Comparison of ENCODE assay signal across 8 cellular contexts in genomic region chr18:46250084-46250811, GRCh38.
A peak's percentile ranks its signal among the peaks of the same experiment; 100 is the strongest.
DNase-seq lines count a peak whose midpoint lies in the region; ATAC-seq and TF ChIP-seq lines count a peak whose summit lies in the region.

No MANE protein-coding gene starts in this region.

- peak overlapping the region; percentile 75 for H3K4me3 Mint-ChIP-seq in activated CD8-positive, alpha-beta memory T cell treated with anti-CD3 and anti-CD28 coated beads, Interleukin-2, amount 10 ng/mL, durations not matched to agents 7 days and 5 days

- no peaks in the 10 kb centered on the region for H3K27me3 Mint-ChIP-seq in activated CD8-positive, alpha-beta memory T cell treated with anti-CD3 and anti-CD28 coated beads, Interleukin-2, amount 10 ng/mL, durations not matched to agents 7 days and 5 days

- H3K4me1 Mint-ChIP-seq in activated CD8-positive, alpha-beta memory T cell treated with anti-CD3 and anti-CD28 coated beads, Interleukin-2, amount 10 ng/mL, durations not matched to agents 7 days and 5 days = peaks cover 56% of the 10 kb centered on the region

- no peaks in the 10 kb centered on the region for H3K9me3 Mint-ChIP-seq in activated CD8-positive, alpha-beta memory T cell treated with anti-CD3 and anti-CD28 coated beads, Interleukin-2, amount 10 ng/mL, durations not matched to agents 7 days and 5 days (ENCODE audit: low read depth)

- H3K4me3 ChIP-seq in fibroblast of villous mesenchyme (ENCODE audit: low read depth, low read length) = peak overlapping the region; percentile 10
- H3K4me3 ChIP-seq in retinal pigment epithelial cell (ENCODE audit: low read length) = no peak overlapping the region

- CTCF ChIA-PET in activated CD8-positive, alpha-beta memory T cell treated with anti-CD3 and anti-CD28 coated beads, Interleukin-2, amount 10 ng/mL, durations not matched to agents 7 days and 5 days (lab: Charles Lee) = interaction anchor here (0.8 to 10.1 kb wide), 8 partner anchors 11 to 102 kb away, joined by 3 to 62 read pairs (median 3); a partner anchor contains a TSS

- peak overlapping the region; percentile 97 for H3K27ac Mint-ChIP-seq in activated CD8-positive, alpha-beta memory T cell treated with anti-CD3 and anti-CD28 coated beads, Interleukin-2, amount 10 ng/mL, durations not matched to agents 7 days and 5 days

- peaks cover 55% of the 10 kb centered on the region for H3K36me3 Mint-ChIP-seq in activated CD8-positive, alpha-beta memory T cell treated with anti-CD3 and anti-CD28 coated beads, Interleukin-2, amount 10 ng/mL, durations not matched to agents 7 days and 5 days

- TF ChIP-seq CTCF in fibroblast of villous mesenchyme (IDR thresholded peaks at IDR 0.05; ENCODE audit: insufficient read depth, low read depth, low read length) (no peak), retinal pigment epithelial cell (conservative IDR thresholded peaks at IDR 0.05; ENCODE audit: low read depth, low read length) (no peak)

- peak; percentile 5 to 18 for DNase-seq in activated CD8-positive, alpha-beta memory T cell treated with anti-CD3 and anti-CD28 coated beads for 1 hour (ENCODE audit: extremely low read depth in 1 of 2, low read depth in 1 of 2)
- no peak for DNase-seq in activated CD8-positive, alpha-beta memory T cell treated with anti-CD3 and anti-CD28 coated beads for 24 hours
- peak; percentile 72 for DNase-seq in NCI-H2107 treated with DMSO at 0.1 percent for 48 hours (lab: John Stamatoyannopoulos, UW; ENCODE audit: unreplicated experiment)
- DNase-seq in activated CD8-positive, alpha-beta memory T cell treated with anti-CD3 and anti-CD28 coated beads, Interleukin-2, amount 10 ng/mL, durations not matched to agents 7 days and 5 days = peak; percentile 81
- DNase-seq in fibroblast of villous mesenchyme (ENCODE audit: low read depth) = peak; percentile 93
- peak; percentile 53 for DNase-seq in retinal pigment epithelial cell (ENCODE audit: low read depth)
- no peak for DNase-seq in NCI-H1930 (lab: John Stamatoyannopoulos, UW)

- ATAC-seq in HG02870 (IDR thresholded peaks at IDR 0.05; ENCODE audit: unreplicated experiment) = peak; percentile 97
- peak; percentile 95 for ATAC-seq in activated CD8-positive, alpha-beta memory T cell treated with anti-CD3 and anti-CD28 coated beads, Interleukin-2, amount 10 ng/mL, durations not matched to agents 7 days and 5 days

Comparison
In these comparisons a context has a peak if more than half of its experiments do, and no peak if none do; other contexts are left out.
1. DNase-seq: peak in activated CD8-positive, alpha-beta memory T cell treated with anti-CD3 and anti-CD28 coated beads for 1 hour (2 of 2), NCI-H2107 treated with DMSO at 0.1 percent for 48 hours (single experiment), activated CD8-positive, alpha-beta memory T cell treated with anti-CD3 and anti-CD28 coated beads, Interleukin-2, amount 10 ng/mL, durations not matched to agents 7 days and 5 days (single experiment), fibroblast of villous mesenchyme (single experiment) and retinal pigment epithelial cell (single experiment); none in activated CD8-positive, alpha-beta memory T cell treated with anti-CD3 and anti-CD28 coated beads for 24 hours (single experiment) and NCI-H1930 (0 of 2).